ENCODE assay signal across 10 cellular contexts in the genomic region with DNA sequence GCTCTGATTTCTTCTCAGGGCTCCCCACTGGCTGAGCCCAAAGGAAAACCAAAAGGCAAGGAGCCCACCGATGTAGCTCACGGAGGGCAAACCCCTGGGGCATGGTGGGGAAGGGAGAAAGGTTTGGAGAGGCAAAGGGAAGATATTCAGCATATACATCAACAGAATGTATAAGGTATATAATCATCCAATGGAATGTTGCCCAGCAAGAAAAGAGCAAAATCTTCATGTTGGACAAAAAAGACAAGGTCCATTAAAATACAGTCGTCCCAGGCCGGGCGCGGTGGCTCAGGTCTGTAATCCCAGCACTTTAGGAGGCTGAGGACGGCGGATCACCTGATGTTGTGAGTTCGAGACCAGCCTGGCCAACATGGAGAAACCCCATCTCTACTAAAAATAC. TPM values are rescaled to one million over a fixed set of nuclear protein-coding genes. Genes with fewer than 3 reads are reported as not detected.
DNase-seq lines count a peak whose midpoint lies in the region; ATAC-seq and TF ChIP-seq lines count a peak whose summit lies in the region.
"Had no signal": no experiment of that assay in that cellular context is flagged by ENCODE, and none has a peak within 500 bp of the region (broad histone marks: within the 10 kb centered on the region; RNA-seq: fewer than 3 reads in every experiment).

No MANE protein-coding gene starts in this region.

- H3K27ac ChIP-seq in BLaER1 (no peak overlapping the region), colonic mucosa (peak overlapping the region; percentile 77)

- ATAC-seq in GM19035 (IDR thresholded peaks at IDR 0.05; ENCODE audit: unreplicated experiment) = no peak

- H3K4me3 Mint-ChIP-seq in nephron = peak overlapping the region; percentile 92 to 96 (median 93)

- H3K9me3 Mint-ChIP-seq in nephron = no peaks in the 10 kb centered on the region

- peaks cover 17% of the 10 kb centered on the region for H3K4me1 Mint-ChIP-seq in nephron

- H4K20me1 ChIP-seq in BLaER1 = no peaks in the 10 kb centered on the region

- no peaks in the 10 kb centered on the region for H3K36me3 Mint-ChIP-seq in nephron (ENCODE audit: low read depth)

- H3K4me3 ChIP-seq in BLaER1 = no peak overlapping the region
- peak overlapping the region; percentile 81 for H3K4me3 ChIP-seq in MG63
- peak overlapping the region; percentile 52 for H3K4me3 ChIP-seq in colonic mucosa

- TF ChIP-seq CTCF in colonic mucosa (IDR thresholded peaks at IDR 0.05) (no peak), nephron (IDR thresholded peaks at IDR 0.05; ENCODE audit: unreplicated experiment in 3 of 3) (no peak)

- no peak overlapping the region for H3K9ac ChIP-seq in BLaER1
- H3K9ac ChIP-seq in colonic mucosa (ENCODE audit: low read depth in 2 of 2, low read length in 2 of 2) = peak overlapping the region in 1 of 2 donors; percentile 31

- H3K27ac Mint-ChIP-seq in nephron = peak overlapping the region; percentile 68 to 88 (median 83)

- H3K4me1 ChIP-seq in BLaER1 (peaks cover 22% of the 10 kb centered on the region), colonic mucosa (peaks cover 3% of the 10 kb centered on the region)

- H3K4me2 ChIP-seq in BLaER1 = peak overlapping the region; percentile 80

- H3K9me3 ChIP-seq in BLaER1 (no peaks in the 10 kb centered on the region), MG63 (no peaks in the 10 kb centered on the region), colonic mucosa (no peaks in the 10 kb centered on the region)

- no peaks in the 10 kb centered on the region for H3K27me3 ChIP-seq in BLaER1
- no peaks in the 10 kb centered on the region for H3K27me3 ChIP-seq in MG63
- H3K27me3 ChIP-seq in colonic mucosa = no peaks in the 10 kb centered on the region

- DNase-seq in MG63 = no peak
- DNase-seq in colonic mucosa = no peak
- DNase-seq in COR-L47 (lab: John Stamatoyannopoulos, UW) = no peak
- DNase-seq in DMS79 (lab: John Stamatoyannopoulos, UW) = no peak
- DNase-seq in NCI-H2171 treated with DMSO at 0.1 percent for 48 hours (lab: John Stamatoyannopoulos, UW) = no peak
- DNase-seq: activated CD4-positive, alpha-beta T cell treated with anti-CD3 and anti-CD28 coated beads, Interleukin-2, amount 50 U/mL, for 1 hour; stimulated activated CD4-positive, alpha-beta T cell treated with anti-CD3 and anti-CD28 coated beads, Interleukin-12 subunit alpha, Interleukin-12 subunit beta, amount 100 ng/mL, for 4 hours had no signal

- intact Hi-C loops in colonic mucosa (cut with DNase I) = no loop called here

- peaks cover 3% of the 10 kb centered on the region for H3K27me3 Mint-ChIP-seq in nephron (ENCODE audit: low read depth)

- no peaks in the 10 kb centered on the region for H3K36me3 ChIP-seq in BLaER1
- no peaks in the 10 kb centered on the region for H3K36me3 ChIP-seq in MG63
- H3K36me3 ChIP-seq in colonic mucosa = no peaks in the 10 kb centered on the region

RNA-seq across cellular contexts. Expression of gene CPPED1, which starts 1.6 kb away (rescaled TPM):
- 27.3 and 28.3 TPM in 2 replicates for total RNA-seq in MG63 (2014; rRNA removed; shearing (Covaris generic); ENCODE audit: low replicate concordance)
- 10 to 100 TPM; 22.8 to 29.1 TPM for total RNA-seq in colonic mucosa
